ENCODE assay signal across 8 cellular contexts in the genomic region with DNA sequence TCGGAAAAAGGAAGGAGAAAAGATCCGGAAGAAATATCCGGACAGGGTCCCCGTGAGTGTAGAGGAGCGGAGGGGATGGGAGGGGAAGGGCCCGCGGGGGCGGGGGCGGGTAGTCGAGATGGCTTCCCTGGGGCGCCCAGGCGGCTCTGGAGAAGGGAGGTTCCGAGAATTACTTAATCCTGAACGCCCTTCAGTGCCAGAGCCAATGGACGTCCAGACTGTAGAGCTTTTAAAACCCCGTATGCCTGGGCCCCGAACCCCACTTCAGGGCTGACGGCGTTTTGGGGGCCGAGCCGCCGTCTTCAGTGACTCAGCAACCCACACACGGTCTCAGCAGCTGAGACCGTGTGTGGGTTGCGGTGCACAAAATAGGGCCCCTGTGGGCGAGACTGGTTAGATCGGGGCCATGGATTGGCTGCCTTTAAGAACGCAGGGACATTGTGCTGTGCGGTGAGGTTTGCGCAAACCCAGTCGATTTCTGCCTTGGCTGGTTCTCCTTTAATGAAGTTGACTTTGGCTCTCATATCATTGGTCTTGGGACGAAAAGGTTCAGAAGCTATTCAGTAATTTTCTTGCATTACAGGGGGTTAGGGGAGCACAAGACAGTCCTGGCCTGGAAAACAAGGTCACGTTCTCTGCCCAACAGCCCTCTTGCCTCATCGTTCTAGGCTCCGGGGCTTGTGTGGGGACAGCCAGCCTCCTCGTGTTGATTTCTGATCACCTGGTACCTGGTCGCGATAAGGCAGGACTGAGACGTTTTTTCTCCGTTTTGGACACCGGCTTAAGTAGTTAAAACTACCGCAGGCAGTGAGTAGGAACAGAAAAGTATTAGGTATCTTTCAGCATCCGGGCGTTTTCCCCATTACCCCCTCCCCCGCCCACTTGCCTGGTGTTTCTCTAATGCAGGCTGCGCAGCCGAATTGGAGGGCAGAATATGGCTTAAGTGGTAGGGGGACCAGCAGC. TPM values are rescaled to one million over a fixed set of nuclear protein-coding genes. Genes with fewer than 3 reads are reported as not detected.
DNase-seq lines count a peak whose midpoint lies in the region; ATAC-seq and TF ChIP-seq lines count a peak whose summit lies in the region.

No MANE protein-coding gene starts in this region.

- H3K4me3 Mint-ChIP-seq in glutamatergic neuron (ENCODE audit: unreplicated experiment): peak overlapping the region; percentile 97

- H3K27me3 Mint-ChIP-seq in glutamatergic neuron (ENCODE audit: unreplicated experiment): peaks cover 4% of the 10 kb centered on the region

- H3K9me3 Mint-ChIP-seq in glutamatergic neuron (ENCODE audit: unreplicated experiment): peaks cover 13% of the 10 kb centered on the region

- ATAC-seq in SK-N-SH treated with all-trans-retinoic acid at 6 μM for 48 hours: peak; percentile 54

- no peaks in the 10 kb centered on the region for H3K36me3 Mint-ChIP-seq in glutamatergic neuron (ENCODE audit: unreplicated experiment)

- peak overlapping the region; percentile 95 for H3K27ac Mint-ChIP-seq in glutamatergic neuron (ENCODE audit: unreplicated experiment)

- peak; percentile 82 for DNase-seq in AG20443 (ENCODE audit: low spot score)
- DNase-seq in GM19238 (ENCODE audit: insufficient read length, low spot score): peak; percentile 11
- DNase-seq in HK-2 (ENCODE audit: unreplicated experiment): peak; percentile 65
- DNase-seq in activated naive CD4-positive, alpha-beta T cell treated with anti-CD3 and anti-CD28 coated beads, Interleukin-2, amount 50 U/mL, for 16 hours: peak; percentile 76
- DNase-seq in glutamatergic neuron: peak; percentile 65
- peak; percentile 58 for DNase-seq in occipital lobe (lab: John Stamatoyannopoulos, UW)
- peak; percentile 78 for DNase-seq in superior temporal gyrus (ENCODE audit: extremely low spot score)

- TF ChIP-seq CTCF in glutamatergic neuron (IDR thresholded peaks at IDR 0.05; ENCODE audit: partially characterized antibody, unreplicated experiment): no peak

- H3K4me1 Mint-ChIP-seq in glutamatergic neuron (ENCODE audit: low read depth, unreplicated experiment): peaks cover 7% of the 10 kb centered on the region

TF ChIP-seq in SK-N-SH treated with all-trans-retinoic acid at 6 μM for 48 hours, 23 proteins besides CTCF, POLR2A, EP300 and RAD21:
- TF ChIP-seq OSR1 (CRISPR knock-in tag; IDR thresholded peaks at IDR 0.05) (no peak), ZNF8 (CRISPR knock-in tag; IDR thresholded peaks at IDR 0.05) (no peak), TOX (CRISPR knock-in tag; IDR thresholded peaks at IDR 0.05; ENCODE audit: borderline replicate concordance) (no peak), TCF4 (CRISPR knock-in tag; IDR thresholded peaks at IDR 0.05; ENCODE audit: borderline replicate concordance) (no peak), ZC3H10 (CRISPR knock-in tag; IDR thresholded peaks at IDR 0.05) (no peak), ESRRG (CRISPR knock-in tag; IDR thresholded peaks at IDR 0.05) (no peak), SNAI2 (CRISPR knock-in tag; IDR thresholded peaks at IDR 0.05) (no peak), ARNTL (CRISPR knock-in tag; IDR thresholded peaks at IDR 0.05; ENCODE audit: borderline replicate concordance, low read depth) (no peak), CSDC2 (CRISPR knock-in tag; IDR thresholded peaks at IDR 0.05) (no peak), ZFP3 (CRISPR knock-in tag; IDR thresholded peaks at IDR 0.05) (no peak)
- TF ChIP-seq, protein P1, sequence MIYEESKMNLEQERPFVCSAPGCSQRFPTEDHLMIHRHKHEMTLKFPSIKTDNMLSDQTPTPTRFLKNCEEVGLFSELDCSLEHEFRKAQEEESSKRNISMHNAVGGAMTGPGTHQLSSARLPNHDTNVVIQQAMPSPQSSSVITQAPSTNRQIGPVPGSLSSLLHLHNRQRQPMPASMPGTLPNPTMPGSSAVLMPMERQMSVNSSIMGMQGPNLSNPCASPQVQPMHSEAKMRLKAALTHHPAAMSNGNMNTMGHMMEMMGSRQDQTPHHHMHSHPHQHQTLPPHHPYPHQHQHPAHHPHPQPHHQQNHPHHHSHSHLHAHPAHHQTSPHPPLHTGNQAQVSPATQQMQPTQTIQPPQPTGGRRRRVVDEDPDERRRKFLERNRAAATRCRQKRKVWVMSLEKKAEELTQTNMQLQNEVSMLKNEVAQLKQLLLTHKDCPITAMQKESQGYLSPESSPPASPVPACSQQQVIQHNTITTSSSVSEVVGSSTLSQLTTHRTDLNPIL (CRISPR knock-in tag; IDR thresholded peaks at IDR 0.05; ENCODE audit: low read depth): no peak
- TF ChIP-seq, protein P2, sequence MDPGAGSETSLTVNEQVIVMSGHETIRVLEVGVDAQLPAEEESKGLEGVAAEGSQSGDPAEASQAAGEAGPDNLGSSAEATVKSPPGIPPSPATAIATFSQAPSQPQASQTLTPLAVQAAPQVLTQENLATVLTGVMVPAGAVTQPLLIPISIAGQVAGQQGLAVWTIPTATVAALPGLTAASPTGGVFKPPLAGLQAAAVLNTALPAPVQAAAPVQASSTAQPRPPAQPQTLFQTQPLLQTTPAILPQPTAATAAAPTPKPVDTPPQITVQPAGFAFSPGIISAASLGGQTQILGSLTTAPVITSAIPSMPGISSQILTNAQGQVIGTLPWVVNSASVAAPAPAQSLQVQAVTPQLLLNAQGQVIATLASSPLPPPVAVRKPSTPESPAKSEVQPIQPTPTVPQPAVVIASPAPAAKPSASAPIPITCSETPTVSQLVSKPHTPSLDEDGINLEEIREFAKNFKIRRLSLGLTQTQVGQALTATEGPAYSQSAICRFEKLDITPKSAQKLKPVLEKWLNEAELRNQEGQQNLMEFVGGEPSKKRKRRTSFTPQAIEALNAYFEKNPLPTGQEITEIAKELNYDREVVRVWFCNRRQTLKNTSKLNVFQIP (CRISPR knock-in tag; IDR thresholded peaks at IDR 0.05; ENCODE audit: borderline replicate concordance, low read depth): no peak
- TF ChIP-seq, protein P3, sequence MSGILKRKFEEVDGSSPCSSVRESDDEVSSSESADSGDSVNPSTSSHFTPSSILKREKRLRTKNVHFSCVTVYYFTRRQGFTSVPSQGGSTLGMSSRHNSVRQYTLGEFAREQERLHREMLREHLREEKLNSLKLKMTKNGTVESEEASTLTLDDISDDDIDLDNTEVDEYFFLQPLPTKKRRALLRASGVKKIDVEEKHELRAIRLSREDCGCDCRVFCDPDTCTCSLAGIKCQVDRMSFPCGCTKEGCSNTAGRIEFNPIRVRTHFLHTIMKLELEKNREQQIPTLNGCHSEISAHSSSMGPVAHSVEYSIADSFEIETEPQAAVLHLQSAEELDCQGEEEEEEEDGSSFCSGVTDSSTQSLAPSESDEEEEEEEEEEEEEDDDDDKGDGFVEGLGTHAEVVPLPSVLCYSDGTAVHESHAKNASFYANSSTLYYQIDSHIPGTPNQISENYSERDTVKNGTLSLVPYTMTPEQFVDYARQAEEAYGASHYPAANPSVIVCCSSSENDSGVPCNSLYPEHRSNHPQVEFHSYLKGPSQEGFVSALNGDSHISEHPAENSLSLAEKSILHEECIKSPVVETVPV (CRISPR knock-in tag; IDR thresholded peaks at IDR 0.05): no peak
- TF ChIP-seq, protein P4, sequence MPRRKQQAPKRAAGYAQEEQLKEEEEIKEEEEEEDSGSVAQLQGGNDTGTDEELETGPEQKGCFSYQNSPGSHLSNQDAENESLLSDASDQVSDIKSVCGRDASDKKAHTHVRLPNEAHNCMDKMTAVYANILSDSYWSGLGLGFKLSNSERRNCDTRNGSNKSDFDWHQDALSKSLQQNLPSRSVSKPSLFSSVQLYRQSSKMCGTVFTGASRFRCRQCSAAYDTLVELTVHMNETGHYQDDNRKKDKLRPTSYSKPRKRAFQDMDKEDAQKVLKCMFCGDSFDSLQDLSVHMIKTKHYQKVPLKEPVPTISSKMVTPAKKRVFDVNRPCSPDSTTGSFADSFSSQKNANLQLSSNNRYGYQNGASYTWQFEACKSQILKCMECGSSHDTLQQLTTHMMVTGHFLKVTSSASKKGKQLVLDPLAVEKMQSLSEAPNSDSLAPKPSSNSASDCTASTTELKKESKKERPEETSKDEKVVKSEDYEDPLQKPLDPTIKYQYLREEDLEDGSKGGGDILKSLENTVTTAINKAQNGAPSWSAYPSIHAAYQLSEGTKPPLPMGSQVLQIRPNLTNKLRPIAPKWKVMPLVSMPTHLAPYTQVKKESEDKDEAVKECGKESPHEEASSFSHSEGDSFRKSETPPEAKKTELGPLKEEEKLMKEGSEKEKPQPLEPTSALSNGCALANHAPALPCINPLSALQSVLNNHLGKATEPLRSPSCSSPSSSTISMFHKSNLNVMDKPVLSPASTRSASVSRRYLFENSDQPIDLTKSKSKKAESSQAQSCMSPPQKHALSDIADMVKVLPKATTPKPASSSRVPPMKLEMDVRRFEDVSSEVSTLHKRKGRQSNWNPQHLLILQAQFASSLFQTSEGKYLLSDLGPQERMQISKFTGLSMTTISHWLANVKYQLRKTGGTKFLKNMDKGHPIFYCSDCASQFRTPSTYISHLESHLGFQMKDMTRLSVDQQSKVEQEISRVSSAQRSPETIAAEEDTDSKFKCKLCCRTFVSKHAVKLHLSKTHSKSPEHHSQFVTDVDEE (CRISPR knock-in tag; IDR thresholded peaks at IDR 0.05): no peak

RNA-seq across cellular contexts. Expression of a gene that starts 0.8 kb away (rescaled TPM):
- total RNA-seq in glutamatergic neuron (ENCODE audit: unreplicated experiment) (110 TPM), occipital lobe (60.7 TPM)

RNA-seq across cellular contexts. Expression of a gene that starts 34.6 kb away (rescaled TPM):
- total RNA-seq in glutamatergic neuron (ENCODE audit: unreplicated experiment) (not detected), occipital lobe (0.62 TPM)

RNA-seq across cellular contexts. Expression of a gene that starts 41.5 kb away (rescaled TPM):
- total RNA-seq in glutamatergic neuron (ENCODE audit: unreplicated experiment): not detected
- 7.3 TPM for total RNA-seq in occipital lobe

Comparison
In these comparisons a context has a peak if more than half of its experiments do, and no peak if none do; other contexts are left out.
1. Peak in every context shown above with its lines: DNase-seq and ATAC-seq.
2. DNase-seq: peak in every context shown above with its lines; median percentile 82 in AG20443; 78 in superior temporal gyrus; 76 in activated naive CD4-positive, alpha-beta T cell treated with anti-CD3 and anti-CD28 coated beads, Interleukin-2, amount 50 U/mL, for 16 hours; 65 in HK-2; 65 in glutamatergic neuron; 58 in occipital lobe; 11 in GM19238.